21 cellular contexts compared by ENCODE assay signal in the genomic region with DNA sequence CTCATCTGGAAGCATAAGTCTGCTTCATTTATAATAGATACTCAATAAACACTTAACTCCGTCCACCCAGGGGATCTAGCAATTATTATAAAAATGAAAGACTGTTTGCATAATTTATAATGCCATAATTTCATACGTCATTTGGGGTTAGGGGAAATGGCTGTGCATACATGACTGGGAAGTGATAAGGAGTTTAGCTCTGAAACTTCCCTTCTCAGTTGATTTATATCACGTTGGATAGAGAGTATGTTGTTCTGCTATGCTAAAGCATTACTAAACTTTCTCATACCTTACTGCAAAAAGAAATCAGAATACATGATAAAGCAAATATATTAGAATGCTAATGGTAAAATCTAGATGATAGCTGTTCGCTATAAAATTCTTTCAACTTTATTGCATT.
DNase-seq lines count a peak whose midpoint lies in the region; ATAC-seq and TF ChIP-seq lines count a peak whose summit lies in the region.
"Had no signal": no experiment of that assay in that cellular context is flagged by ENCODE, and none has a peak within 500 bp of the region (broad histone marks: within the 10 kb centered on the region; RNA-seq: fewer than 3 reads in every experiment).

No MANE protein-coding gene starts in this region.

- no peaks in the 10 kb centered on the region for H3K27me3 ChIP-seq in CD4-positive, alpha-beta T cell (ENCODE audit: control insufficient read depth, insufficient read depth, low read length)
- H3K27me3 ChIP-seq: MG63, vagina had no signal

- peak overlapping the region; percentile 34 for H3K4me3 Mint-ChIP-seq in CD4-positive, alpha-beta T cell
- H3K4me3 Mint-ChIP-seq in IgD-negative memory B cell (peak overlapping the region in 1 of 4 donors; percentile 43), mesothelial cell of epicardium (no peak overlapping the region)
- peak overlapping the region; percentile 8 for H3K4me3 Mint-ChIP-seq in activated T-helper 17 cell treated with anti-CD3 and anti-CD28 coated beads, Interleukin-2, amount 50 U/mL, for 72 hours

- no peak for TF ChIP-seq CTCF in CD4-positive, alpha-beta T cell (IDR thresholded peaks at IDR 0.05)
- no peak for TF ChIP-seq CTCF in mesothelial cell of epicardium (IDR thresholded peaks at IDR 0.05; ENCODE audit: unreplicated experiment)

- no peak for DNase-seq in CD4-positive, alpha-beta T cell
- DNase-seq in mesothelial cell of epicardium (ENCODE audit: low spot score in 2 of 2, unreplicated experiment in 2 of 2) (no peak), NCI-H748 (lab: John Stamatoyannopoulos, UW; ENCODE audit: unreplicated experiment) (no peak)
- DNase-seq in stimulated activated naive CD8-positive, alpha-beta T cell treated with anti-CD3 and anti-CD28 coated beads, Interleukin-15, Interleukin-2, amounts not matched to agents 100 U/mL and 50 U/mL, for 24 hours = no peak
- DNase-seq: activated CD4-positive, CD25-positive, alpha-beta regulatory T cell; DMS 273 treated with DMSO at 0.1 percent for 48 hours; hippocampal formation; MG63; midbrain; NCI-H1930; NCI-H446; NK-92 treated with Interleukin-12 subunit alpha and Interleukin-12 subunit beta, amount 100 ng/mL, for 24 hours; small intestine; stimulated activated CD4-positive, alpha-beta T cell treated with anti-CD3 and anti-CD28 coated beads, Interleukin-4, amount 100 ng/mL, for 24 hours; substantia nigra; T-cell had no signal

- H3K4me1 Mint-ChIP-seq in CD4-positive, alpha-beta T cell (ENCODE audit: low read depth) = peaks cover 87% of the 10 kb centered on the region
- H3K4me1 Mint-ChIP-seq in IgD-negative memory B cell (peaks cover 36 to 60% (median 44%) of the 10 kb centered on the region in 3 donors), mesothelial cell of epicardium (peaks cover 31% of the 10 kb centered on the region)
- H3K4me1 Mint-ChIP-seq in activated T-helper 17 cell treated with anti-CD3 and anti-CD28 coated beads, Interleukin-2, amount 50 U/mL, for 72 hours = peaks cover 69% of the 10 kb centered on the region

- intact Hi-C loops in CD4-positive, alpha-beta T cell (cut with DNase I, micrococcal nuclease) = loop anchor here in 1 of 2 experiments (2.0 kb wide), 1 partner anchor 19 kb away; no protein-coding TSS in a partner anchor

- H3K27ac ChIP-seq in CD4-positive, alpha-beta T cell (ENCODE audit: low read depth, low read length) = peak overlapping the region; percentile 19

- POLR2A ChIA-PET in CD4-positive, alpha-beta T cell (lab: Charles Lee) = interaction anchor here (1.6 to 1.9 kb wide), 2 partner anchors 50 to 112 kb away, joined by 3 to 12 read pairs; no protein-coding TSS in a partner anchor

- CTCF ChIA-PET in CD4-positive, alpha-beta T cell (lab: Charles Lee) = interaction anchor here (1.5 kb wide), 1 partner anchor 17 kb away, joined by 6 read pairs; no protein-coding TSS in a partner anchor

- H3K9me3 ChIP-seq in CD4-positive, alpha-beta T cell (ENCODE audit: control insufficient read depth, low read length) = no peaks in the 10 kb centered on the region
- H3K9me3 ChIP-seq: MG63, vagina had no signal

- peak overlapping the region; percentile 79 for H3K27ac Mint-ChIP-seq in CD4-positive, alpha-beta T cell
- H3K27ac Mint-ChIP-seq in IgD-negative memory B cell (peak overlapping the region; percentile 15 to 77 (median 27)), mesothelial cell of epicardium (peak overlapping the region; percentile 49)
- peak overlapping the region; percentile 40 for H3K27ac Mint-ChIP-seq in activated T-helper 17 cell treated with anti-CD3 and anti-CD28 coated beads, Interleukin-2, amount 50 U/mL, for 72 hours

- no peaks in the 10 kb centered on the region for H3K27me3 Mint-ChIP-seq in CD4-positive, alpha-beta T cell
- H3K27me3 Mint-ChIP-seq in IgD-negative memory B cell (no peaks in the 10 kb centered on the region), mesothelial cell of epicardium (ENCODE audit: low read depth) (no peaks in the 10 kb centered on the region)
- H3K27me3 Mint-ChIP-seq in activated T-helper 17 cell treated with anti-CD3 and anti-CD28 coated beads, Interleukin-2, amount 50 U/mL, for 72 hours = no peaks in the 10 kb centered on the region
- H3K27me3 Mint-ChIP-seq: T-cell had no signal

- ATAC-seq in CD4-positive, alpha-beta T cell (ENCODE audit: poor library complexity) = no peak
- ATAC-seq in activated T-helper 17 cell treated with anti-CD3 and anti-CD28 coated beads, Interleukin-2, amount 50 U/mL, for 72 hours (replicated peaks) = no peak
- ATAC-seq in stimulated activated naive CD8-positive, alpha-beta T cell treated with anti-CD3 and anti-CD28 coated beads, Interleukin-15, Interleukin-2, amounts not matched to agents 100 U/mL and 50 U/mL, for 24 hours = no peak
- no peak for ATAC-seq in HG02885 (IDR thresholded peaks at IDR 0.05; ENCODE audit: poor library complexity, unreplicated experiment)
- ATAC-seq: Right ventricle myocardium inferior, T-cell had no signal

- H3K36me3 Mint-ChIP-seq in CD4-positive, alpha-beta T cell (ENCODE audit: low read depth) = peaks cover 62% of the 10 kb centered on the region
- H3K36me3 Mint-ChIP-seq in IgD-negative memory B cell (peaks cover 5% of the 10 kb centered on the region), mesothelial cell of epicardium (peaks cover under 1% of the 10 kb centered on the region)
- H3K36me3 Mint-ChIP-seq in activated T-helper 17 cell treated with anti-CD3 and anti-CD28 coated beads, Interleukin-2, amount 50 U/mL, for 72 hours (ENCODE audit: low read depth) = peaks cover 56% of the 10 kb centered on the region

- H3K9me3 Mint-ChIP-seq in CD4-positive, alpha-beta T cell = no peaks in the 10 kb centered on the region
- H3K9me3 Mint-ChIP-seq in IgD-negative memory B cell = no peaks in the 10 kb centered on the region
- H3K9me3 Mint-ChIP-seq in activated T-helper 17 cell treated with anti-CD3 and anti-CD28 coated beads, Interleukin-2, amount 50 U/mL, for 72 hours = no peaks in the 10 kb centered on the region
- no peaks in the 10 kb centered on the region for H3K9me3 Mint-ChIP-seq in mesothelial cell of epicardium
- H3K9me3 Mint-ChIP-seq: T-cell had no signal

Comparison
In these comparisons a context has a peak if more than half of its experiments do, and no peak if none do; other contexts are left out.
1. H3K27ac Mint-ChIP-seq: peak in every context shown above with its lines; median percentile 79 in CD4-positive, alpha-beta T cell; 49 in mesothelial cell of epicardium; 40 in activated T-helper 17 cell treated with anti-CD3 and anti-CD28 coated beads, Interleukin-2, amount 50 U/mL, for 72 hours; 27 in IgD-negative memory B cell.